In the genomic region with DNA sequence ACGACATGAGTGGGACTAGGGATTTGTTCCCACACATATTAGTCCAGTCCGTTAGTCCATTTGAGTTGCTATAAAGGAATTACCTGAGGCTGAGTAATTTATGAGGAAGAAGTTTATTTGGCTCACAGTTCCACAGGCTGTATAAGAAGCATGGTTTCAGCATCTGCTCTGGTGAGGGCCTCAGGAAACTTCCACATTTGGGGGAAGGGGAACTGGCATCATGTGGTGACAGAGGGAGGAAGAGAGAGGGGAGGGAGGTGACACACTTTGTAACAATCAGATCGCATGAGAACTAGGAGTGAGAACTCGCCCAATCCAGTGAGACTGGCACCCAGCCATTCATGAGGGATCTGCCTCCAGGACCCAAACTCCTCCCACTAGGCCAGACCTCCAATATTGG, we compare ENCODE assay signal across 7 cellular contexts.
"Had no signal": no experiment of that assay in that cellular context is flagged by ENCODE, and none has a peak within 500 bp of the region (broad histone marks: within the 10 kb centered on the region; RNA-seq: fewer than 3 reads in every experiment).

No MANE protein-coding gene starts in this region.

- H3K27ac ChIP-seq: GM23248 had no signal

- H3K9ac ChIP-seq: GM23248 had no signal

- H2AFZ ChIP-seq: GM23248 had no signal

- H3K4me3 ChIP-seq: GM23248, HAP-1 had no signal

- H3K9me3 ChIP-seq: HAP-1 had no signal

- H3K36me3 ChIP-seq: HAP-1 had no signal

- ATAC-seq: HCT116, HepG2 had no signal

- DNase-seq: GM23248, GOT3, H7, HFFc6 had no signal
